In genomic region chr12:99110866-99111265, GRCh38 we compare ENCODE assay signal across 23 cellular contexts.
A peak's percentile ranks its signal among the peaks of the same experiment; 100 is the strongest.
DNase-seq lines count a peak whose midpoint lies in the region; ATAC-seq lines count a peak whose summit lies in the region.
"Had no signal": no experiment of that assay in that cellular context is flagged by ENCODE, and none has a peak within 500 bp of the region (broad histone marks: within the 10 kb centered on the region; RNA-seq: fewer than 3 reads in every experiment).

No MANE protein-coding gene starts in this region.

- peak overlapping the region; percentile 68 for H3K27ac ChIP-seq in caudate nucleus (ENCODE audit: low read depth, low read length)
- H3K27ac ChIP-seq: BLaER1 treated with 17β-estradiol and CSF1 and Interleukin-3, amounts not matched to agents 10 nM and 100 nM; neutrophil; prostate gland; sigmoid colon had no signal

- peak; percentile 79 for DNase-seq in NCI-H1092 treated with DMSO at 0.1 percent for 48 hours (lab: John Stamatoyannopoulos, UW)
- peak; percentile 5 for DNase-seq in NCI-H146 treated with DMSO at 0.1 percent for 48 hours (lab: John Stamatoyannopoulos, UW; ENCODE audit: unreplicated experiment)
- DNase-seq in NCI-H69 (lab: John Stamatoyannopoulos, UW): peak; percentile 84
- DNase-seq in caudate nucleus (lab: John Stamatoyannopoulos, UW): no peak
- no peak for DNase-seq in SIG-M5 (lab: John Stamatoyannopoulos, UW)
- no peak for DNase-seq in NOMO-1 treated with DMSO at 0.1 percent for 48 hours (lab: John Stamatoyannopoulos, UW; ENCODE audit: unreplicated experiment)
- no peak for DNase-seq in cardiac septum (ENCODE audit: low spot score)
- DNase-seq: activated CD4-positive, alpha-beta T cell treated with anti-CD3 and anti-CD28 coated beads, Interleukin-2, amount 10 ng/mL, durations not matched to agents 7 days and 5 days; activated naive CD4-positive, alpha-beta T cell; activated T-cell treated with anti-CD3 and anti-CD28 coated beads, Interleukin-2, amount 50 U/mL, for 4 hours; Caco-2; DND-41; KG1; MG63; sigmoid colon; stimulated activated naive B cell treated with anti-CD40 and anti-IgM and Interleukin-4, amounts not matched to agents 10 μg/mL and 1 μg/mL and 100 μg/mL, for 72 hours; SW 1271; T-helper 9 cell had no signal

- intact Hi-C loops in cardiac septum (cut with DNase I): no loop called here

- no peak for ATAC-seq in HG03378 (IDR thresholded peaks at IDR 0.05; ENCODE audit: unreplicated experiment)
- ATAC-seq: activated T-cell treated with anti-CD3 and anti-CD28 coated beads, Interleukin-2, amount 50 U/mL, for 4 hours; left lobe of liver; stimulated activated naive B cell treated with anti-CD40 and anti-IgM and Interleukin-4, amounts not matched to agents 10 μg/mL and 1 μg/mL and 100 μg/mL, for 72 hours had no signal

Comparison
In these comparisons a context has a peak if more than half of its experiments do, and no peak if none do; other contexts are left out.
1. DNase-seq: peak in NCI-H1092 treated with DMSO at 0.1 percent for 48 hours (single experiment), NCI-H146 treated with DMSO at 0.1 percent for 48 hours (single experiment) and NCI-H69 (single experiment); none in caudate nucleus (0 of 61), SIG-M5 (single experiment), NOMO-1 treated with DMSO at 0.1 percent for 48 hours (single experiment) and cardiac septum (single experiment).